Comparison of ENCODE assay signal across 10 cellular contexts in the genomic region with DNA sequence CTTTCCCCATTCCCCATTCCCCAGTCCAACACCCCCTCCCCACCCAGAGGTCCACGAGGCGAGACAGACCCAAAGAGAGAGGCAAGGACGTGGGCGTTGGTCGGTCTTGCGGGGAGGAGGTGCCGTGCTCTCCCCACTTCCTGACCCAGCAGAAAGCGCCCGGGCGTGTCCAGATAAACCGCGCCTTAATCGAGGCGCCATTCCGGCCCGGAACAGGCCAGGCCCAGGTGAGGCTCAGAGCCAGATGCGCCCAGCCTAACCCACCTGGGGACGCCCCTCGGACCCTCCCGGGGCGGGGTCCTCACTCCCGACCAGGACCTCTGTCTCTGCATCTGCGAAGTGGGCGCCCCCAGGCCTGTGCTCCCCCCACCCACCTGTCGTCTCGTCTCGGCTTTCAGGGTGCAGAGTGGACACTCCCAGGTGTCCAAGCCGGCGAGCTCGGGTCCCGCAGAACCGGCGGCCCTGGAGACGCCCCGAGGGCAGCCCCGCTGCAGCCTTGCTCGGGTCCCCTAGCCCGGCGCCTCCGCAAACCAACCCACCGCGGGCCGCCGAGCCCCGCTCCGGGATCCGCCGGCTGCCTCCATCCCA. TPM values are rescaled to one million over a fixed set of nuclear protein-coding genes. Genes with fewer than 3 reads are reported as not detected.
DNase-seq lines count a peak whose midpoint lies in the region; ATAC-seq, FAIRE-seq and TF ChIP-seq lines count a peak whose summit lies in the region.
"Had no signal": no experiment of that assay in that cellular context is flagged by ENCODE, and none has a peak within 500 bp of the region (broad histone marks: within the 10 kb centered on the region; RNA-seq: fewer than 3 reads in every experiment).

No MANE protein-coding gene starts in this region.

- peaks cover 41% of the 10 kb centered on the region for H3K4me1 ChIP-seq in body of pancreas

- TF ChIP-seq POLR2A in H54 (IDR thresholded peaks at IDR 0.05; ENCODE audit: low read depth, low read length) (no peak), body of pancreas (IDR thresholded peaks at IDR 0.05) (no peak)

- DNase-seq in COLO668 (lab: John Stamatoyannopoulos, UW; ENCODE audit: unreplicated experiment) (peak; percentile 34), H54 (ENCODE audit: insufficient read length, low spot score) (peak; percentile 89), memory B cell (ENCODE audit: low spot score in 2 of 2) (peak in 1 of 2 donors; percentile 37), NCI-H69 (lab: John Stamatoyannopoulos, UW) (no peak), DMS114 treated with DMSO at 0.1 percent for 48 hours (lab: John Stamatoyannopoulos, UW; ENCODE audit: unreplicated experiment) (no peak), body of pancreas (no peak)
- DNase-seq: activated CD4-positive, alpha-beta T cell treated with anti-CD3 and anti-CD28 coated beads, Interleukin-2, amount 50 U/mL, for 1 hour; tibial artery had no signal

- peaks cover 6% of the 10 kb centered on the region for H3K4me1 Mint-ChIP-seq in activated T-helper 17 cell treated with anti-CD3 and anti-CD28 coated beads, Interleukin-2, amount 50 U/mL, for 72 hours
- peaks cover 19% of the 10 kb centered on the region for H3K4me1 Mint-ChIP-seq in memory B cell

- H3K27ac Mint-ChIP-seq in activated T-helper 17 cell treated with anti-CD3 and anti-CD28 coated beads, Interleukin-2, amount 50 U/mL, for 72 hours: no peak overlapping the region
- H3K27ac Mint-ChIP-seq in memory B cell: peak overlapping the region; percentile 53

- H3K9me3 Mint-ChIP-seq in activated T-helper 17 cell treated with anti-CD3 and anti-CD28 coated beads, Interleukin-2, amount 50 U/mL, for 72 hours: no peaks in the 10 kb centered on the region
- no peaks in the 10 kb centered on the region for H3K9me3 Mint-ChIP-seq in memory B cell

- H3K4me3 ChIP-seq in body of pancreas: no peak overlapping the region

- no peak for TF ChIP-seq CTCF in body of pancreas (IDR thresholded peaks at IDR 0.05)

- no peaks in the 10 kb centered on the region for H3K36me3 Mint-ChIP-seq in activated T-helper 17 cell treated with anti-CD3 and anti-CD28 coated beads, Interleukin-2, amount 50 U/mL, for 72 hours (ENCODE audit: low read depth)
- H3K36me3 Mint-ChIP-seq in memory B cell: no peaks in the 10 kb centered on the region

- no peak for FAIRE-seq in H54 (lab: Jason Lieb, UNC)

- intact Hi-C loops in body of pancreas (cut with DNase I): no loop called here

- 3 to 9% methylated on average over 7 to 48 of the region's 48 CpGs for whole genome bisulfite sequencing in body of pancreas, 2 donors

- peaks cover 0 to 71% of the 10 kb centered on the region in 2 donors for H3K27me3 ChIP-seq in body of pancreas

- no peak overlapping the region for H3K27ac ChIP-seq in body of pancreas
- H3K27ac ChIP-seq: tibial artery had no signal

- peak overlapping the region; percentile 50 for H3K4me3 Mint-ChIP-seq in activated T-helper 17 cell treated with anti-CD3 and anti-CD28 coated beads, Interleukin-2, amount 50 U/mL, for 72 hours
- H3K4me3 Mint-ChIP-seq in memory B cell: peak overlapping the region; percentile 70

- peak; percentile 10 for ATAC-seq in activated T-helper 17 cell treated with anti-CD3 and anti-CD28 coated beads, Interleukin-2, amount 50 U/mL, for 72 hours (replicated peaks)
- ATAC-seq in memory B cell (ENCODE audit: low read depth): peak; percentile 60
- ATAC-seq in GM21515 (IDR thresholded peaks at IDR 0.05; ENCODE audit: unreplicated experiment): no peak
- no peak for ATAC-seq in body of pancreas

- no peaks in the 10 kb centered on the region for H3K36me3 ChIP-seq in body of pancreas (replicated peaks in 1 of 2; ENCODE audit: insufficient read depth in 1 of 2, low read depth in 2 of 2)
- H3K36me3 ChIP-seq: tibial artery had no signal

- H3K27me3 Mint-ChIP-seq in activated T-helper 17 cell treated with anti-CD3 and anti-CD28 coated beads, Interleukin-2, amount 50 U/mL, for 72 hours: peaks cover 25% of the 10 kb centered on the region
- peaks cover 21% of the 10 kb centered on the region for H3K27me3 Mint-ChIP-seq in memory B cell

- H3K9me3 ChIP-seq in body of pancreas: no peaks in the 10 kb centered on the region
- H3K9me3 ChIP-seq: tibial artery had no signal

RNA-seq across cellular contexts. Expression of a gene that starts 5.1 kb away (rescaled TPM):
- not detected for total RNA-seq in activated T-helper 17 cell treated with anti-CD3 and anti-CD28 coated beads, Interleukin-2, amount 50 U/mL, for 72 hours
- under 1 TPM in 1 of 2 donors, not detected in 1; 0.26 TPM for total RNA-seq in body of pancreas

Comparison
In these comparisons a context has a peak if more than half of its experiments do, and no peak if none do; other contexts are left out.
1. DNase-seq: peak in COLO668 (single experiment) and H54 (single experiment); none in NCI-H69 (single experiment), DMS114 treated with DMSO at 0.1 percent for 48 hours (single experiment) and body of pancreas (0 of 4).
2. ATAC-seq: peak in activated T-helper 17 cell treated with anti-CD3 and anti-CD28 coated beads, Interleukin-2, amount 50 U/mL, for 72 hours (single experiment) and memory B cell (single experiment); none in GM21515 (single experiment) and body of pancreas (single experiment).